23 cellular contexts compared by ENCODE assay signal in the genomic region with DNA sequence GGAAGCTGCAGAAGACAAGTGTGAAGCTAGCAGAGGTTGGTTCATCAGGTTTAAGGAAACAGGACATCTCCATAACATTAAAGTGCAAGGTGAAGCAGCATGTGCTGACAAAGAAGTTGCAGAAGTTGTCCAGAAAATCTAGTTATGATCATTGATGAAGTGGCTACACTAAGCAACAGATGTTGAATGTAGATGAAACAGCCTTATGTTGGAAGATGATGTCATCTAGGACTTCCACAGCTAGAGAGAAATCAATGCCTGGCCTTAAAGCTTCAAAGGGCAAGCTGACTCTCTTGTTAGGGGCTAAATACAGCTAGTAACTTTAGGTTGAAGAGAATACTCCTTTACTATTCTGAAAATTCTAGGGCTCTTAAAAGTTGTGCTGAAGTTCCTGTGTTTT.
"Had no signal": no experiment of that assay in that cellular context is flagged by ENCODE, and none has a peak within 500 bp of the region (broad histone marks: within the 10 kb centered on the region; RNA-seq: fewer than 3 reads in every experiment).

No MANE protein-coding gene starts in this region.

- H3K27me3 ChIP-seq: colonic mucosa, esophagus squamous epithelium, gastrocnemius medialis, left lung had no signal

- H3K27ac ChIP-seq: colonic mucosa, esophagus squamous epithelium, gastrocnemius medialis, heart right ventricle, left lung, lower lobe of right lung had no signal

- FAIRE-seq: endometrium, islet of Langerhans had no signal

- DNase-seq: colonic mucosa; cortex of kidney; effector CD8-positive, alpha-beta T cell; effector memory CD8-positive, alpha-beta T cell; endodermal cell; erythroblast; esophagus squamous epithelium; foreskin fibroblast; foreskin melanocyte; gastrocnemius medialis; glutamatergic neuron; head of caudate nucleus; heart right ventricle; hippocampal formation; left cardiac atrium; left lung; left ventricle myocardium superior; lower lobe of right lung; mesendoderm; midbrain had no signal

- H3K4me1 ChIP-seq: colonic mucosa, esophagus squamous epithelium, gastrocnemius medialis, heart right ventricle, left lung, lower lobe of right lung had no signal

- ATAC-seq: effector memory CD8-positive, alpha-beta T cell; esophagus mucosa; gastrocnemius medialis; heart right ventricle; left cardiac atrium; left lung; left ventricle myocardium superior; lower lobe of right lung had no signal

- H3K36me3 ChIP-seq: colonic mucosa, esophagus squamous epithelium, gastrocnemius medialis, heart right ventricle, left lung, lower lobe of right lung had no signal

- H3K4me3 ChIP-seq: colonic mucosa, esophagus squamous epithelium, gastrocnemius medialis, heart right ventricle, left lung, lower lobe of right lung had no signal

- H3K9me3 ChIP-seq: colonic mucosa, esophagus squamous epithelium, gastrocnemius medialis, heart right ventricle, left lung, lower lobe of right lung had no signal
